ENCODE assay signal across 1 cellular context in genomic region chr10:119243478-119243877, GRCh38.
TF ChIP-seq lines count a peak whose summit lies in the region.

No MANE protein-coding gene starts in this region.

TF ChIP-seq in SK-N-SH treated with all-trans-retinoic acid at 6 μM for 48 hours, 23 proteins besides CTCF, POLR2A, EP300 and RAD21 (continued from another document):
- TF ChIP-seq TSHZ2 (CRISPR knock-in tag; IDR thresholded peaks at IDR 0.05) (no peak), ESRRG (CRISPR knock-in tag; IDR thresholded peaks at IDR 0.05) (no peak), ZNF565 (CRISPR knock-in tag; conservative IDR thresholded peaks at IDR 0.05; ENCODE audit: low read depth) (no peak), PATZ1 (CRISPR knock-in tag; IDR thresholded peaks at IDR 0.05; ENCODE audit: borderline replicate concordance) (no peak), SNAI2 (CRISPR knock-in tag; IDR thresholded peaks at IDR 0.05) (no peak), CREB5 (CRISPR knock-in tag; IDR thresholded peaks at IDR 0.05; ENCODE audit: low read depth) (no peak), ZFP30 (CRISPR knock-in tag; IDR thresholded peaks at IDR 0.05) (no peak), TOX (CRISPR knock-in tag; IDR thresholded peaks at IDR 0.05; ENCODE audit: borderline replicate concordance) (no peak)
